Comparison of ENCODE assay signal across 1 cellular context in the genomic region with DNA sequence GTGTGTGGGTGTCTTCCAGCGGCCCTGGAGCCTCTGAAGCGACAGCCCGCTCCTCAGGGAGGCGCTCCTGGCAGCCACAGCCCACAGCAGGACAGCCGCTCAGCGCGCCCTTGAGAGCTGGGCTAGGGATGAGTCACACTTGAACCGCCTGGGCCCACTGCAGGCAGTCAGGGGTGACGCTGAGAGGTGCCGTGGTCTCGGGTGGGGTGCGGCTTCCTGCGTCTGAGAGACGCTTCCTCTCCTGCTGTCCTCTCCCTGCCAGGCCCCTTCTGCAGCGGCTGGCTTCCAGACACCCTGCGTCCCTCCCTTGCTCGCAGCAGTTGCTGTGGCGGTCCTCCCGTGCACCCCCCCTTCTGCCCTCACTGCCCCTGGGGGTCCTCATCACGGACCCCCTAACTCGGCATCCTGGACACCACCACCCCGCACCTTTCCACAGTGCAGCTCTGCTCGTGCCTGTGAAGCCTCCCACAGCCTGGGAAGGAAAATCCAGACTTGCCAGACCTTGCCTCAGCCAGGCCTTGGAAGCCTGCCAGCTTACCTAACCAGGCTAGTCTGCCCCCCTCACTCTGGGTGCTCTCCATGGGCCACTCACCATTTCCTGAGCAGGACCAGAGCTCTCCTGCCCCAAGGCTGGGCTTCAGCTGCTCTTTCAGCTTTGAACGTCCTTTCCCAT.
TF ChIP-seq lines count a peak whose summit lies in the region.

No MANE protein-coding gene starts in this region.

TF ChIP-seq in K562, 482 proteins besides CTCF, POLR2A, EP300 and RAD21 (continues in another document):
- TF ChIP-seq, protein P1, sequence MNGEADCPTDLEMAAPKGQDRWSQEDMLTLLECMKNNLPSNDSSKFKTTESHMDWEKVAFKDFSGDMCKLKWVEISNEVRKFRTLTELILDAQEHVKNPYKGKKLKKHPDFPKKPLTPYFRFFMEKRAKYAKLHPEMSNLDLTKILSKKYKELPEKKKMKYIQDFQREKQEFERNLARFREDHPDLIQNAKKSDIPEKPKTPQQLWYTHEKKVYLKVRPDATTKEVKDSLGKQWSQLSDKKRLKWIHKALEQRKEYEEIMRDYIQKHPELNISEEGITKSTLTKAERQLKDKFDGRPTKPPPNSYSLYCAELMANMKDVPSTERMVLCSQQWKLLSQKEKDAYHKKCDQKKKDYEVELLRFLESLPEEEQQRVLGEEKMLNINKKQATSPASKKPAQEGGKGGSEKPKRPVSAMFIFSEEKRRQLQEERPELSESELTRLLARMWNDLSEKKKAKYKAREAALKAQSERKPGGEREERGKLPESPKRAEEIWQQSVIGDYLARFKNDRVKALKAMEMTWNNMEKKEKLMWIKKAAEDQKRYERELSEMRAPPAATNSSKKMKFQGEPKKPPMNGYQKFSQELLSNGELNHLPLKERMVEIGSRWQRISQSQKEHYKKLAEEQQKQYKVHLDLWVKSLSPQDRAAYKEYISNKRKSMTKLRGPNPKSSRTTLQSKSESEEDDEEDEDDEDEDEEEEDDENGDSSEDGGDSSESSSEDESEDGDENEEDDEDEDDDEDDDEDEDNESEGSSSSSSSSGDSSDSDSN (IDR thresholded peaks at IDR 0.05; ENCODE audit: borderline replicate concordance in 1 of 2, low read depth in 2 of 2, low read length in 2 of 2) = 0 out of 4 replicates have a peak, but pooled peaks of 1 of the 2 experiments have one; percentile 22
- TF ChIP-seq CREBBP (IDR thresholded peaks at IDR 0.05; ENCODE audit: low read depth, low read length) = no peak
- no peak for TF ChIP-seq MCM2 (IDR thresholded peaks at IDR 0.05; ENCODE audit: low read depth)
- TF ChIP-seq PHF20 (IDR thresholded peaks at IDR 0.05; ENCODE audit: partially characterized antibody) = no peak
- TF ChIP-seq ZNF24 (IDR thresholded peaks at IDR 0.05) = no peak
- TF ChIP-seq NUFIP1 (IDR thresholded peaks at IDR 0.05; ENCODE audit: partially characterized antibody) = no peak
- no peak for TF ChIP-seq ZNF76 (CRISPR knock-in tag; IDR thresholded peaks at IDR 0.05; ENCODE audit: borderline replicate concordance)
- peak; percentile 78 for TF ChIP-seq CEBPG (CRISPR knock-in tag; IDR thresholded peaks at IDR 0.05)
- no peak for TF ChIP-seq CEBPG (tag; conservative IDR thresholded peaks at IDR 0.05 in 1 of 2, IDR thresholded peaks at IDR 0.05 in 1 of 2)
- TF ChIP-seq ZNF57 (CRISPR knock-in tag; IDR thresholded peaks at IDR 0.05) = no peak
- TF ChIP-seq, protein P2, sequence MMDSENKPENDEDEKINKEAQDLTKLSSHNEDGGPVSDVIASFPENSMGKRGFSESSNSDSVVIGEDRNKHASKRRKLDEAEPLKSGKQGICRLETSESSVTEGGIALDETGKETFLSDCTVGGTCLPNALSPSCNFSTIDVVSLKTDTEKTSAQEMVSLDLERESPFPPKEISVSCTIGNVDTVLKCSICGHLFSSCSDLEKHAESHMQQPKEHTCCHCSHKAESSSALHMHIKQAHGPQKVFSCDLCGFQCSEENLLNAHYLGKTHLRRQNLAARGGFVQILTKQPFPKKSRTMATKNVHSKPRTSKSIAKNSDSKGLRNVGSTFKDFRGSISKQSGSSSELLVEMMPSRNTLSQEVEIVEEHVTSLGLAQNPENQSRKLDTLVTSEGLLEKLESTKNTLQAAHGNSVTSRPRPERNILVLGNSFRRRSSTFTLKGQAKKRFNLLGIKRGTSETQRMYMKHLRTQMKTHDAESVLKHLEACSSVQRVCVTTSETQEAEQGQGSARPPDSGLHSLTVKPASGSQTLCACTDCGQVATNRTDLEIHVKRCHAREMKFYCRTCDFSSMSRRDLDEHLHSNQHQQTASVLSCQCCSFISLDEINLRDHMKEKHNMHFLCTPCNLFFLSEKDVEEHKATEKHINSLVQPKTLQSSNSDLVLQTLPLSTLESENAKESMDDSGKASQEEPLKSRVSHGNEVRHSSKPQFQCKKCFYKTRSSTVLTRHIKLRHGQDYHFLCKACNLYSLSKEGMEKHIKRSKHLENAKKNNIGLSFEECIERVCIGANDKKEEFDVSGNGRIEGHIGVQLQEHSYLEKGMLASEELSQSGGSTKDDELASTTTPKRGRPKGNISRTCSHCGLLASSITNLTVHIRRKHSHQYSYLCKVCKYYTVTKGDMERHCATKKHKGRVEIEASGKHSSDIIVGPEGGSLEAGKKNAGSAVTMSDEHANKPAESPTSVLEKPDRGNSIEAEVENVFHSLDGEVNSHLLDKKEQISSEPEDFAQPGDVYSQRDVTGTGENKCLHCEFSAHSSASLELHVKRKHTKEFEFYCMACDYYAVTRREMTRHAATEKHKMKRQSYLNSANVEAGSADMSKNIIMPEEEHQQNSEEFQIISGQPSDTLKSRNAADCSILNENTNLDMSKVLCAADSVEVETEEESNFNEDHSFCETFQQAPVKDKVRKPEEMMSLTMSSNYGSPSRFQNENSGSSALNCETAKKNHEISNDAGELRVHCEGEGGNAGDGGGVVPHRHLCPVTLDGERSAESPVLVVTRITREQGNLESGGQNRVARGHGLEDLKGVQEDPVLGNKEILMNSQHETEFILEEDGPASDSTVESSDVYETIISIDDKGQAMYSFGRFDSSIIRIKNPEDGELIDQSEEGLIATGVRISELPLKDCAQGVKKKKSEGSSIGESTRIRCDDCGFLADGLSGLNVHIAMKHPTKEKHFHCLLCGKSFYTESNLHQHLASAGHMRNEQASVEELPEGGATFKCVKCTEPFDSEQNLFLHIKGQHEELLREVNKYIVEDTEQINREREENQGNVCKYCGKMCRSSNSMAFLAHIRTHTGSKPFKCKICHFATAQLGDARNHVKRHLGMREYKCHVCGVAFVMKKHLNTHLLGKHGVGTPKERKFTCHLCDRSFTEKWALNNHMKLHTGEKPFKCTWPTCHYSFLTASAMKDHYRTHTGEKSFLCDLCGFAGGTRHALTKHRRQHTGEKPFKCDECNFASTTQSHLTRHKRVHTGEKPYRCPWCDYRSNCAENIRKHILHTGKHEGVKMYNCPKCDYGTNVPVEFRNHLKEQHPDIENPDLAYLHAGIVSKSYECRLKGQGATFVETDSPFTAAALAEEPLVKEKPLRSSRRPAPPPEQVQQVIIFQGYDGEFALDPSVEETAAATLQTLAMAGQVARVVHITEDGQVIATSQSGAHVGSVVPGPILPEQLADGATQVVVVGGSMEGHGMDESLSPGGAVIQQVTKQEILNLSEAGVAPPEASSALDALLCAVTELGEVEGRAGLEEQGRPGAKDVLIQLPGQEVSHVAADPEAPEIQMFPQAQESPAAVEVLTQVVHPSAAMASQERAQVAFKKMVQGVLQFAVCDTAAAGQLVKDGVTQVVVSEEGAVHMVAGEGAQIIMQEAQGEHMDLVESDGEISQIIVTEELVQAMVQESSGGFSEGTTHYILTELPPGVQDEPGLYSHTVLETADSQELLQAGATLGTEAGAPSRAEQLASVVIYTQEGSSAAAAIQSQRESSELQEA (IDR thresholded peaks at IDR 0.05; ENCODE audit: low read depth) = no peak
- peak; percentile 32; the same call in 1 of the 2 replicates for TF ChIP-seq RBFOX2 (IDR thresholded peaks at IDR 0.05; ENCODE audit: low read depth, low read length)
- no peak for TF ChIP-seq TRIM28 (IDR thresholded peaks at IDR 0.05)
- TF ChIP-seq SMARCA5 (IDR thresholded peaks at IDR 0.05) = peak; percentile 40; the same call in 1 of the 2 replicates
- TF ChIP-seq PHF8 (IDR thresholded peaks at IDR 0.05; ENCODE audit: borderline replicate concordance, low read length) = no peak
- no peak for TF ChIP-seq ARHGAP35 (IDR thresholded peaks at IDR 0.05; ENCODE audit: partially characterized antibody)
- TF ChIP-seq JUND (IDR thresholded peaks at IDR 0.05; ENCODE audit: borderline replicate concordance, low read depth, low read length) = peak; percentile 90
- peak; percentile 75; the same call in 1 of the 3 replicates for TF ChIP-seq JUND (tag; IDR thresholded peaks at IDR 0.05; ENCODE audit: borderline replicate concordance, low read depth, low read length)
- TF ChIP-seq, protein P3, sequence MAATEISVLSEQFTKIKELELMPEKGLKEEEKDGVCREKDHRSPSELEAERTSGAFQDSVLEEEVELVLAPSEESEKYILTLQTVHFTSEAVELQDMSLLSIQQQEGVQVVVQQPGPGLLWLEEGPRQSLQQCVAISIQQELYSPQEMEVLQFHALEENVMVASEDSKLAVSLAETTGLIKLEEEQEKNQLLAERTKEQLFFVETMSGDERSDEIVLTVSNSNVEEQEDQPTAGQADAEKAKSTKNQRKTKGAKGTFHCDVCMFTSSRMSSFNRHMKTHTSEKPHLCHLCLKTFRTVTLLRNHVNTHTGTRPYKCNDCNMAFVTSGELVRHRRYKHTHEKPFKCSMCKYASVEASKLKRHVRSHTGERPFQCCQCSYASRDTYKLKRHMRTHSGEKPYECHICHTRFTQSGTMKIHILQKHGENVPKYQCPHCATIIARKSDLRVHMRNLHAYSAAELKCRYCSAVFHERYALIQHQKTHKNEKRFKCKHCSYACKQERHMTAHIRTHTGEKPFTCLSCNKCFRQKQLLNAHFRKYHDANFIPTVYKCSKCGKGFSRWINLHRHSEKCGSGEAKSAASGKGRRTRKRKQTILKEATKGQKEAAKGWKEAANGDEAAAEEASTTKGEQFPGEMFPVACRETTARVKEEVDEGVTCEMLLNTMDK (IDR thresholded peaks at IDR 0.05; ENCODE audit: borderline replicate concordance, insufficient read depth, low read depth, low read length, poor library complexity, severe bottlenecking) = peak; percentile 9
- TF ChIP-seq, protein P4, sequence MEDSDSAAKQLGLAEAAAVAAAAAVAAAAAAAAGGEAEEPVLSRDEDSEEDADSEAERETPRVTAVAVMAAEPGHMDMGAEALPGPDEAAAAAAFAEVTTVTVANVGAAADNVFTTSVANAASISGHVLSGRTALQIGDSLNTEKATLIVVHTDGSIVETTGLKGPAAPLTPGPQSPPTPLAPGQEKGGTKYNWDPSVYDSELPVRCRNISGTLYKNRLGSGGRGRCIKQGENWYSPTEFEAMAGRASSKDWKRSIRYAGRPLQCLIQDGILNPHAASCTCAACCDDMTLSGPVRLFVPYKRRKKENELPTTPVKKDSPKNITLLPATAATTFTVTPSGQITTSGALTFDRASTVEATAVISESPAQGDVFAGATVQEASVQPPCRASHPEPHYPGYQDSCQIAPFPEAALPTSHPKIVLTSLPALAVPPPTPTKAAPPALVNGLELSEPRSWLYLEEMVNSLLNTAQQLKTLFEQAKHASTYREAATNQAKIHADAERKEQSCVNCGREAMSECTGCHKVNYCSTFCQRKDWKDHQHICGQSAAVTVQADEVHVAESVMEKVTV (CRISPR knock-in tag; IDR thresholded peaks at IDR 0.05) = no peak
- no peak for TF ChIP-seq ZNF316 (IDR thresholded peaks at IDR 0.05)
- peak; percentile 59; the same call in 1 of the 2 replicates for TF ChIP-seq ZBTB7A (IDR thresholded peaks at IDR 0.05; ENCODE audit: borderline replicate concordance, control insufficient read depth, low read depth, low read length)
- TF ChIP-seq, protein P5, sequence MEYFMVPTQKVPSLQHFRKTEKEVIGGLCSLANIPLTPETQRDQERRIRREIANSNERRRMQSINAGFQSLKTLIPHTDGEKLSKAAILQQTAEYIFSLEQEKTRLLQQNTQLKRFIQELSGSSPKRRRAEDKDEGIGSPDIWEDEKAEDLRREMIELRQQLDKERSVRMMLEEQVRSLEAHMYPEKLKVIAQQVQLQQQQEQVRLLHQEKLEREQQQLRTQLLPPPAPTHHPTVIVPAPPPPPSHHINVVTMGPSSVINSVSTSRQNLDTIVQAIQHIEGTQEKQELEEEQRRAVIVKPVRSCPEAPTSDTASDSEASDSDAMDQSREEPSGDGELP (CRISPR knock-in tag; IDR thresholded peaks at IDR 0.05; ENCODE audit: borderline replicate concordance) = peak; percentile 31; the same call in 1 of the 2 replicates
- peak; percentile 43; the same call in 1 of the 2 replicates for TF ChIP-seq ARID1B (IDR thresholded peaks at IDR 0.05)
- 0 out of 2 replicates have a peak, but pooled peaks have one; percentile 18 for TF ChIP-seq CTBP1 (IDR thresholded peaks at IDR 0.05; ENCODE audit: borderline replicate concordance)
- TF ChIP-seq RB1 (IDR thresholded peaks at IDR 0.05; ENCODE audit: low read depth) = 0 out of 2 replicates have a peak, but pooled peaks have one; percentile 21
- TF ChIP-seq, protein P6, sequence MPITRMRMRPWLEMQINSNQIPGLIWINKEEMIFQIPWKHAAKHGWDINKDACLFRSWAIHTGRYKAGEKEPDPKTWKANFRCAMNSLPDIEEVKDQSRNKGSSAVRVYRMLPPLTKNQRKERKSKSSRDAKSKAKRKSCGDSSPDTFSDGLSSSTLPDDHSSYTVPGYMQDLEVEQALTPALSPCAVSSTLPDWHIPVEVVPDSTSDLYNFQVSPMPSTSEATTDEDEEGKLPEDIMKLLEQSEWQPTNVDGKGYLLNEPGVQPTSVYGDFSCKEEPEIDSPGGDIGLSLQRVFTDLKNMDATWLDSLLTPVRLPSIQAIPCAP (CRISPR knock-in tag; IDR thresholded peaks at IDR 0.05; ENCODE audit: borderline replicate concordance) = no peak
- TF ChIP-seq ZSCAN29 (IDR thresholded peaks at IDR 0.05) = no peak
- TF ChIP-seq, protein P7, sequence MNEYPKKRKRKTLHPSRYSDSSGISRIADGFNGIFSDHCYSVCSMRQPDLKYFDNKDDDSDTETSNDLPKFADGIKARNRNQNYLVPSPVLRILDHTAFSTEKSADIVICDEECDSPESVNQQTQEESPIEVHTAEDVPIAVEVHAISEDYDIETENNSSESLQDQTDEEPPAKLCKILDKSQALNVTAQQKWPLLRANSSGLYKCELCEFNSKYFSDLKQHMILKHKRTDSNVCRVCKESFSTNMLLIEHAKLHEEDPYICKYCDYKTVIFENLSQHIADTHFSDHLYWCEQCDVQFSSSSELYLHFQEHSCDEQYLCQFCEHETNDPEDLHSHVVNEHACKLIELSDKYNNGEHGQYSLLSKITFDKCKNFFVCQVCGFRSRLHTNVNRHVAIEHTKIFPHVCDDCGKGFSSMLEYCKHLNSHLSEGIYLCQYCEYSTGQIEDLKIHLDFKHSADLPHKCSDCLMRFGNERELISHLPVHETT (CRISPR knock-in tag; conservative IDR thresholded peaks at IDR 0.05 in 1 of 2, IDR thresholded peaks at IDR 0.05 in 1 of 2) = no peak
- TF ChIP-seq SNRNP70 (optimal IDR thresholded peaks at IDR 0.05; ENCODE audit: low read depth, low read length) = no peak
- no peak for TF ChIP-seq NBN (IDR thresholded peaks at IDR 0.05; ENCODE audit: low read depth)
- TF ChIP-seq, protein P8, sequence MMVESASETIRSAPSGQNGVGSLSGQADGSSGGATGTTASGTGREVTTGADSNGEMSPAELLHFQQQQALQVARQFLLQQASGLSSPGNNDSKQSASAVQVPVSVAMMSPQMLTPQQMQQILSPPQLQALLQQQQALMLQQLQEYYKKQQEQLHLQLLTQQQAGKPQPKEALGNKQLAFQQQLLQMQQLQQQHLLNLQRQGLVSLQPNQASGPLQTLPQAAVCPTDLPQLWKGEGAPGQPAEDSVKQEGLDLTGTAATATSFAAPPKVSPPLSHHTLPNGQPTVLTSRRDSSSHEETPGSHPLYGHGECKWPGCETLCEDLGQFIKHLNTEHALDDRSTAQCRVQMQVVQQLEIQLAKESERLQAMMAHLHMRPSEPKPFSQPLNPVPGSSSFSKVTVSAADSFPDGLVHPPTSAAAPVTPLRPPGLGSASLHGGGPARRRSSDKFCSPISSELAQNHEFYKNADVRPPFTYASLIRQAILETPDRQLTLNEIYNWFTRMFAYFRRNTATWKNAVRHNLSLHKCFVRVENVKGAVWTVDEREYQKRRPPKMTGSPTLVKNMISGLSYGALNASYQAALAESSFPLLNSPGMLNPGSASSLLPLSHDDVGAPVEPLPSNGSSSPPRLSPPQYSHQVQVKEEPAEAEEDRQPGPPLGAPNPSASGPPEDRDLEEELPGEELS (CRISPR knock-in tag; IDR thresholded peaks at IDR 0.05; ENCODE audit: borderline replicate concordance) = no peak
- peak; percentile 79 for TF ChIP-seq FOSL1 (tag; conservative IDR thresholded peaks at IDR 0.05)
- peak; percentile 35; the same call in 1 of the 2 replicates for TF ChIP-seq POLR2G (IDR thresholded peaks at IDR 0.05; ENCODE audit: low read depth, low read length)
- no peak for TF ChIP-seq ZBED1 (IDR thresholded peaks at IDR 0.05)
- no peak for TF ChIP-seq ZNF561 (CRISPR knock-in tag; conservative IDR thresholded peaks at IDR 0.05)
- TF ChIP-seq ADNP (tag; IDR thresholded peaks at IDR 0.05) = no peak
- no peak for TF ChIP-seq ZNF830 (CRISPR knock-in tag; IDR thresholded peaks at IDR 0.05)
- peak; percentile 13; the same call in 1 of the 2 replicates for TF ChIP-seq SMARCA4 (IDR thresholded peaks at IDR 0.05)
- 0 out of 2 replicates have a peak, but pooled peaks have one; percentile 32 for TF ChIP-seq EGR1 (conservative IDR thresholded peaks at IDR 0.05)
